10 cellular contexts compared by ENCODE assay signal in the genomic region with DNA sequence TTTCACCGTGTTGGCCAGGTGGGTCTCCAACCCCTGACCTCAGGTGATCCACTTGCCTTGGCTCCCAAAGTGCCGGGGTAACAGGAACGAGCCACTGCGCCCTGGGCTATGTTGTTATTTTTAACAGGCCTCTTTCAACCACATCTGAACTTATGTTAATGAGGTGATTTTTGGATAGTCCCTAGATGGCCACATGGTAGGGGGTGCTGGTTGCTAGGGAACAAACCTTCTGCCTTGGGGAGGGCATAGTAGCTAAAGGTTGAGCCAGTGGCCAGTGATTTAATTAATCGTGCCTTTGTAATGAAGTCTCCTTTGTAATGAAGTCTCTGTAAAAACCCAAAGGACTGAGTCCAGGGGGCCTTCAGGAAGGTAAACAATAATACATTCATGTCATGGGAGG. TPM values are rescaled to one million over a fixed set of nuclear protein-coding genes. Genes with fewer than 3 reads are reported as not detected.
A peak's percentile ranks its signal among the peaks of the same experiment; 100 is the strongest.
DNase-seq lines count a peak whose midpoint lies in the region; FAIRE-seq and TF ChIP-seq lines count a peak whose summit lies in the region.
"Had no signal": no experiment of that assay in that cellular context is flagged by ENCODE, and none has a peak within 500 bp of the region (broad histone marks: within the 10 kb centered on the region; RNA-seq: fewer than 3 reads in every experiment).

No MANE protein-coding gene starts in this region.

- intact Hi-C loops in activated CD4-positive, alpha-beta memory T cell treated with anti-CD3 and anti-CD28 coated beads for 36 hours (cut with micrococcal nuclease) = no loop called here

- no peak for TF ChIP-seq POLR2A in GM12891 (IDR thresholded peaks at IDR 0.05; ENCODE audit: low read depth, low read length)

- no peaks in the 10 kb centered on the region for H3K27me3 ChIP-seq in right atrium auricular region
- no peaks in the 10 kb centered on the region for H3K27me3 ChIP-seq in skeletal muscle satellite cell (ENCODE audit: control insufficient read depth, insufficient read depth, low read length)

- H3K4me1 Mint-ChIP-seq in activated CD4-positive, alpha-beta memory T cell treated with anti-CD3 and anti-CD28 coated beads for 36 hours (ENCODE audit: low read depth) = peaks cover 58% of the 10 kb centered on the region

- DNase-seq in GM12891 (ENCODE audit: insufficient read length, low spot score) = no peak
- no peak for DNase-seq in activated CD4-positive, alpha-beta memory T cell treated with anti-CD3 and anti-CD28 coated beads for 36 hours
- no peak for DNase-seq in right atrium auricular region (ENCODE audit: low spot score)
- no peak for DNase-seq in NCI-H2107 (lab: John Stamatoyannopoulos, UW)
- no peak for DNase-seq in stimulated activated CD4-positive, alpha-beta T cell treated with anti-CD3 and anti-CD28 coated beads, Interleukin-1b, Interleukin-23, amount 100 ng/mL, for 48 hours
- DNase-seq in D341Med (ENCODE audit: low spot score) = no peak
- no peak for DNase-seq in DMS53 (lab: John Stamatoyannopoulos, UW)
- DNase-seq: activated CD8-positive, alpha-beta memory T cell treated with anti-CD3 and anti-CD28 coated beads, Interleukin-2, amount 50 U/mL, for 4 hours; NCI-H1092 had no signal

- TF ChIP-seq CTCF in right atrium auricular region (IDR thresholded peaks at IDR 0.05) = no peak

- peaks cover 66% of the 10 kb centered on the region for H3K36me3 ChIP-seq in right atrium auricular region
- peaks cover 78% of the 10 kb centered on the region for H3K36me3 ChIP-seq in skeletal muscle satellite cell (ENCODE audit: insufficient read depth, low read length)

- H3K4me3 ChIP-seq in right atrium auricular region = no peak overlapping the region
- no peak overlapping the region for H3K4me3 ChIP-seq in skeletal muscle satellite cell (ENCODE audit: low read length)

- H3K9me3 ChIP-seq in right atrium auricular region (no peaks in the 10 kb centered on the region), skeletal muscle satellite cell (replicated peaks; ENCODE audit: low read length) (no peaks in the 10 kb centered on the region)

- peak overlapping the region; percentile 78 to 83 for H3K27ac ChIP-seq in right atrium auricular region

- peak overlapping the region; percentile 16 for H3K4me2 ChIP-seq in skeletal muscle satellite cell (ENCODE audit: low read length)

- peaks cover 0 to 71% of the 10 kb centered on the region in 2 donors for H3K4me1 ChIP-seq in right atrium auricular region
- peaks cover 63% of the 10 kb centered on the region for H3K4me1 ChIP-seq in skeletal muscle satellite cell (ENCODE audit: control insufficient read depth, insufficient read depth, low read length)

- H3K27ac Mint-ChIP-seq in activated CD4-positive, alpha-beta memory T cell treated with anti-CD3 and anti-CD28 coated beads for 36 hours = peak overlapping the region; percentile 67

- POLR2A ChIA-PET in activated CD4-positive, alpha-beta memory T cell treated with anti-CD3 and anti-CD28 coated beads for 36 hours (lab: Charles Lee) = interaction anchor here (5.0 kb wide), 1 partner anchor 16 kb away, joined by 23 read pairs; the partner anchor contains the start of gene VDAC2

- H3K9ac ChIP-seq in skeletal muscle satellite cell (ENCODE audit: low read depth, low read length) = no peak overlapping the region

- H3K4me3 Mint-ChIP-seq in activated CD4-positive, alpha-beta memory T cell treated with anti-CD3 and anti-CD28 coated beads for 36 hours = no peak overlapping the region

- CTCF ChIA-PET in activated CD4-positive, alpha-beta memory T cell treated with anti-CD3 and anti-CD28 coated beads for 36 hours (lab: Charles Lee) = interaction anchor here (1.3 to 2.1 kb wide), 3 partner anchors 9 to 39 kb away, joined by 4 to 13 read pairs (median 4); partner anchors contain the start of gene COMTD1

- no peaks in the 10 kb centered on the region for H3K9me3 Mint-ChIP-seq in activated CD4-positive, alpha-beta memory T cell treated with anti-CD3 and anti-CD28 coated beads for 36 hours

- H3K27me3 Mint-ChIP-seq in activated CD4-positive, alpha-beta memory T cell treated with anti-CD3 and anti-CD28 coated beads for 36 hours = no peaks in the 10 kb centered on the region

- FAIRE-seq in GM12891 (lab: Jason Lieb, UNC) = no peak

- H3K36me3 Mint-ChIP-seq in activated CD4-positive, alpha-beta memory T cell treated with anti-CD3 and anti-CD28 coated beads for 36 hours = peaks cover 55% of the 10 kb centered on the region

TF ChIP-seq in GM12891, 5 proteins besides CTCF, POLR2A, EP300 and RAD21:
- no peak for TF ChIP-seq POLR2AphosphoS5 (IDR thresholded peaks at IDR 0.05; ENCODE audit: low read depth, low read length)
- TF ChIP-seq TAF1 (IDR thresholded peaks at IDR 0.05; ENCODE audit: low read depth, low read length) = no peak
- peak; percentile 70; the same call in 1 of the 2 replicates for TF ChIP-seq POU2F2 (IDR thresholded peaks at IDR 0.05; ENCODE audit: low read depth, low read length)

RNA-seq across cellular contexts. Expression of gene COMTD1, which starts 9.1 kb away (rescaled TPM):
- polyA plus RNA-seq in GM12891 (2012; ENCODE audit: low read depth, missing spikeins) = 18.9 TPM
- 10 to 100 TPM; 40.0 to 41.3 TPM for total RNA-seq in activated CD4-positive, alpha-beta memory T cell treated with anti-CD3 and anti-CD28 coated beads for 36 hours
- 10 to 100 TPM; 44.1 to 52.4 TPM for total RNA-seq in right atrium auricular region
- total RNA-seq in skeletal muscle satellite cell (2012; rRNA removed) = 9.6 and 11.6 TPM in 2 replicates

RNA-seq across cellular contexts. Expression of gene VDAC2, which starts 16.1 kb away (rescaled TPM):
- 176 TPM for polyA plus RNA-seq in GM12891 (2012; ENCODE audit: low read depth, missing spikeins)
- 100 to 1,000 TPM; 217 to 221 TPM for total RNA-seq in activated CD4-positive, alpha-beta memory T cell treated with anti-CD3 and anti-CD28 coated beads for 36 hours
- 100 to 1,000 TPM; 278 to 454 TPM for total RNA-seq in right atrium auricular region
- total RNA-seq in skeletal muscle satellite cell (2012; rRNA removed) = 179 and 241 TPM in 2 replicates
